Comparison of ENCODE assay signal across 8 cellular contexts in genomic region chr2:31138037-31138962, GRCh38. TPM values are rescaled to one million over a fixed set of nuclear protein-coding genes. Genes with fewer than 3 reads are reported as not detected.
A peak's percentile ranks its signal among the peaks of the same experiment; 100 is the strongest.
DNase-seq lines count a peak whose midpoint lies in the region; ATAC-seq and TF ChIP-seq lines count a peak whose summit lies in the region.

Gene GALNT14, minus strand, starts transcription at chr2:31138440. Its CDS starts 354 bp downstream, at chr2:31138086.

- H3K27ac ChIP-seq in mesenchymal stem cell (ENCODE audit: low read length, poor library complexity, severe bottlenecking), result peak within 1 kb of the TSS; percentile 55

- peaks cover 18% of the 10 kb centered on the region for H3K79me1 ChIP-seq in mesenchymal stem cell (replicated peaks; ENCODE audit: low read length, poor library complexity, severe bottlenecking)

- H3K9ac ChIP-seq in mesenchymal stem cell (ENCODE audit: low read length), result no peak within 1 kb of the TSS

- no peak within 1 kb of the TSS for H2BK120ac ChIP-seq in mesenchymal stem cell (ENCODE audit: low read depth, low read length)

- TF ChIP-seq CTCF in WTC11 (IDR thresholded peaks at IDR 0.05), result 0 out of 2 replicates have a peak, but pooled peaks have one; percentile 13

- H2AK5ac ChIP-seq in mesenchymal stem cell (ENCODE audit: low read length, severe bottlenecking), result no peak within 1 kb of the TSS

- H3K9me3 ChIP-seq in mesenchymal stem cell (ENCODE audit: control insufficient read depth, low read length), result no peaks in the 10 kb centered on the region

- peak within 1 kb of the TSS; percentile 85 for H2BK5ac ChIP-seq in mesenchymal stem cell (ENCODE audit: low read depth, low read length, poor library complexity, severe bottlenecking)

- no peak within 1 kb of the TSS for H3K18ac ChIP-seq in mesenchymal stem cell (ENCODE audit: low read depth in 1 of 2, low read length in 2 of 2)

- H3K4me1 Mint-ChIP-seq in WTC11, result peaks cover 26% of the 10 kb centered on the region

- peaks cover 3 to 75% of the 10 kb centered on the region in 2 experiments for H3K27me3 ChIP-seq in mesenchymal stem cell (ENCODE audit: control insufficient read depth in 1 of 2, insufficient read depth in 1 of 2, low read length in 2 of 2)

- peaks cover 20% of the 10 kb centered on the region for H3K4me1 ChIP-seq in mesenchymal stem cell (ENCODE audit: control insufficient read depth, insufficient read depth, low read depth, low read length)

- no peak within 1 kb of the TSS for H3K27ac Mint-ChIP-seq in WTC11

- H3K23ac ChIP-seq in mesenchymal stem cell (ENCODE audit: low read length in 2 of 2), result peak within 1 kb of the TSS in 1 of 2 experiments; percentile 5

- peak within 1 kb of the TSS; percentile 74 for H3K4me3 Mint-ChIP-seq in WTC11

- no peaks in the 10 kb centered on the region for H3K36me3 ChIP-seq in mesenchymal stem cell (ENCODE audit: control insufficient read depth in 1 of 2, insufficient read depth in 2 of 2, low read depth in 1 of 2, low read length in 2 of 2)

- H2AFZ ChIP-seq in mesenchymal stem cell (ENCODE audit: low read depth, low read length), result peak within 1 kb of the TSS; percentile 90

- peak within 1 kb of the TSS; percentile 35 for H2BK15ac ChIP-seq in mesenchymal stem cell (ENCODE audit: low read depth, poor library complexity, severe bottlenecking)

- peak within 1 kb of the TSS; percentile 96 for H3K4me2 ChIP-seq in mesenchymal stem cell (ENCODE audit: low read length, poor library complexity, severe bottlenecking)

- peak; percentile 8 for DNase-seq in activated gamma-delta T cell treated with Interleukin-2 at 50 U/mL for 16 hours
- DNase-seq in activated gamma-delta T cell (lab: John Stamatoyannopoulos, UW), result no peak
- DNase-seq in KG1 (lab: John Stamatoyannopoulos, UW), result peak; percentile 47
- DNase-seq in WTC11 (ENCODE audit: low spot score), result peak; percentile 74
- DNase-seq in epidermal melanocyte (ENCODE audit: insufficient read length, low spot score), result peak; percentile 58
- peak; percentile 54 for DNase-seq in mesenchymal stem cell
- peak; percentile 21 for DNase-seq in stimulated activated CD8-positive, alpha-beta memory T cell treated with anti-CD3 and anti-CD28 coated beads, Interleukin-4, amount 100 ng/mL, for 24 hours (ENCODE audit: low read depth)
- no peak for DNase-seq in cerebellar cortex (ENCODE audit: low spot score)

- POLR2A ChIA-PET in WTC11 (lab: Charles Lee), result interaction anchor here (0.6 kb wide), 1 partner anchor 47 kb away, joined by 3 read pairs; no protein-coding TSS in a partner anchor

- H4K91ac ChIP-seq in mesenchymal stem cell (ENCODE audit: low read length), result no peak within 1 kb of the TSS

- ATAC-seq in WTC11, result peak; percentile 71

- H3K4me3 ChIP-seq in mesenchymal stem cell (ENCODE audit: insufficient read depth in 1 of 2, low read depth in 1 of 2, low read length in 2 of 2), result peak within 1 kb of the TSS; percentile 72 to 87

- no peak within 1 kb of the TSS for H4K8ac ChIP-seq in mesenchymal stem cell (ENCODE audit: low read length)

- H3K9me3 Mint-ChIP-seq in WTC11, result no peaks in the 10 kb centered on the region

- H2BK12ac ChIP-seq in mesenchymal stem cell (ENCODE audit: low read length in 2 of 2), result no peak within 1 kb of the TSS

- 3% methylated on average over 86 of the region's 95 CpGs for WGBS in mesenchymal stem cell

- CTCF ChIA-PET in WTC11 (lab: Charles Lee), result interaction anchor here (0.6 to 2.7 kb wide), 22 partner anchors 9 to 427 kb away, joined by 3 to 19 read pairs (median 4); no protein-coding TSS in a partner anchor

- no peak within 1 kb of the TSS for H3K4ac ChIP-seq in mesenchymal stem cell (ENCODE audit: low read depth in 1 of 2, low read length in 2 of 2)

- peaks cover 78% of the 10 kb centered on the region for H3K27me3 Mint-ChIP-seq in WTC11 (ENCODE audit: low read depth)

- H3K14ac ChIP-seq in mesenchymal stem cell (ENCODE audit: low read length in 2 of 2), result peak within 1 kb of the TSS in 1 of 2 experiments; percentile 66

- no peaks in the 10 kb centered on the region for H3K36me3 Mint-ChIP-seq in WTC11

TF ChIP-seq in WTC11, 78 proteins besides CTCF, POLR2A, EP300 and RAD21 (continues in another document):
- TF ChIP-seq TEAD1 (CRISPR knock-in tag; IDR thresholded peaks at IDR 0.05) (0 out of 2 replicates have a peak, but pooled peaks have one; percentile 93), STAT6 (CRISPR knock-in tag; conservative IDR thresholded peaks at IDR 0.05; ENCODE audit: low read depth) (no peak), OVOL2 (CRISPR knock-in tag; IDR thresholded peaks at IDR 0.05; ENCODE audit: borderline replicate concordance) (no peak), RELA (CRISPR knock-in tag; IDR thresholded peaks at IDR 0.05; ENCODE audit: borderline replicate concordance) (peak; percentile 77; the same call in 1 of the 2 replicates), ATF6 (CRISPR knock-in tag; IDR thresholded peaks at IDR 0.05) (0 out of 2 replicates have a peak, but pooled peaks have one; percentile 36), ZNF423 (CRISPR knock-in tag; IDR thresholded peaks at IDR 0.05) (peak; percentile 82), ETV6 (CRISPR knock-in tag; IDR thresholded peaks at IDR 0.05) (peak; percentile 90), ERG (CRISPR knock-in tag; IDR thresholded peaks at IDR 0.05) (no peak), SMAD4 (CRISPR knock-in tag; IDR thresholded peaks at IDR 0.05) (peak; percentile 37; the same call in 1 of the 2 replicates), CREM (CRISPR knock-in tag; IDR thresholded peaks at IDR 0.05) (peak; percentile 58; the same call in 1 of the 2 replicates)

RNA-seq across cellular contexts. Expression of gene GALNT14, which starts in this region (rescaled TPM):
- total RNA-seq in WTC11 (2021), result 6.0 to 6.8 TPM (median 6.3 TPM) in 3 replicates
- 0.15 TPM for polyA plus RNA-seq in mesenchymal stem cell (2013, experiment 1 of 2)
- 0.16 TPM for polyA plus RNA-seq in mesenchymal stem cell (2013, experiment 2 of 2)

Comparison
In these comparisons a context has a peak if more than half of its experiments do, and no peak if none do; other contexts are left out.
1. DNase-seq: peak in activated gamma-delta T cell treated with Interleukin-2 at 50 U/mL for 16 hours (single experiment), KG1 (single experiment), WTC11 (single experiment), epidermal melanocyte (single experiment), mesenchymal stem cell (single experiment) and stimulated activated CD8-positive, alpha-beta memory T cell treated with anti-CD3 and anti-CD28 coated beads, Interleukin-4, amount 100 ng/mL, for 24 hours (single experiment); none in activated gamma-delta T cell (single experiment) and cerebellar cortex (single experiment).